ENCODE assay signal across 8 cellular contexts in genomic region chr17:27466748-27467375, GRCh38.
DNase-seq lines count a peak whose midpoint lies in the region; ATAC-seq and TF ChIP-seq lines count a peak whose summit lies in the region.

No MANE protein-coding gene starts in this region.

- no peaks in the 10 kb centered on the region for H3K9me3 Mint-ChIP-seq in activated naive CD8-positive, alpha-beta T cell (ENCODE audit: low read depth)

- ATAC-seq in GM21576 (IDR thresholded peaks at IDR 0.05; ENCODE audit: unreplicated experiment), result peak; percentile 58

- peaks cover 4% of the 10 kb centered on the region for H3K36me3 Mint-ChIP-seq in activated naive CD8-positive, alpha-beta T cell

- no peaks in the 10 kb centered on the region for H3K27me3 Mint-ChIP-seq in activated naive CD8-positive, alpha-beta T cell

- no peak overlapping the region for H3K27ac ChIP-seq in RWPE1

- DNase-seq in GM10266 (ENCODE audit: extremely low spot score) (peak; percentile 72), MV-4-11 (lab: John Stamatoyannopoulos, UW) (peak; percentile 77), DMS53 treated with DMSO at 0.1 percent for 48 hours (lab: John Stamatoyannopoulos, UW; ENCODE audit: unreplicated experiment) (no peak), retina (no peak), RWPE1 (ENCODE audit: low spot score) (no peak)
- peak; percentile 64 to 71 for DNase-seq in stimulated activated CD4-positive, alpha-beta T cell treated with anti-CD3 and anti-CD28 coated beads, Interleukin-4, amount 100 ng/mL, for 48 hours (ENCODE audit: low read depth in 2 of 2)

- POLR2A ChIA-PET in RWPE1 (lab: Yijun Ruan, JAX; ENCODE audit: low non-redundant PET), result no interaction called here

- peaks cover 66% of the 10 kb centered on the region for H3K4me1 Mint-ChIP-seq in activated naive CD8-positive, alpha-beta T cell (ENCODE audit: low read depth)

- TF ChIP-seq CTCF in GM10266 (IDR thresholded peaks at IDR 0.05; ENCODE audit: control insufficient read depth, insufficient read depth, low read depth, missing control alignments) (peak; percentile 22), RWPE1 (conservative IDR thresholded peaks at IDR 0.05; ENCODE audit: low read depth) (no peak)

- CTCF ChIA-PET in RWPE1 (lab: Yijun Ruan, JAX), result no interaction called here

- H3K27ac Mint-ChIP-seq in activated naive CD8-positive, alpha-beta T cell, result peak overlapping the region; percentile 95

- H3K4me3 Mint-ChIP-seq in activated naive CD8-positive, alpha-beta T cell, result peak overlapping the region; percentile 80

Comparison
In these comparisons a context has a peak if more than half of its experiments do, and no peak if none do; other contexts are left out.
1. DNase-seq: peak in GM10266 (single experiment), MV-4-11 (single experiment) and stimulated activated CD4-positive, alpha-beta T cell treated with anti-CD3 and anti-CD28 coated beads, Interleukin-4, amount 100 ng/mL, for 48 hours (2 of 2); none in DMS53 treated with DMSO at 0.1 percent for 48 hours (single experiment), retina (single experiment) and RWPE1 (single experiment).